Comparison of ENCODE assay signal across 20 cellular contexts in genomic region chr4:68416591-68416990, GRCh38. TPM values are rescaled to one million over a fixed set of nuclear protein-coding genes. Genes with fewer than 3 reads are reported as not detected.
DNase-seq lines count a peak whose midpoint lies in the region; TF ChIP-seq lines count a peak whose summit lies in the region.
"Had no signal": no experiment of that assay in that cellular context is flagged by ENCODE, and none has a peak within 500 bp of the region (broad histone marks: within the 10 kb centered on the region; RNA-seq: fewer than 3 reads in every experiment).

No MANE protein-coding gene starts in this region.

- H3K4me3 ChIP-seq in MG63, result no peak overlapping the region
- H3K4me3 ChIP-seq in endodermal cell (ENCODE audit: low read length), result peak overlapping the region; percentile 53
- no peak overlapping the region for H3K4me3 ChIP-seq in CD4-positive, alpha-beta memory T cell (ENCODE audit: low read length in 2 of 2)
- H3K4me3 ChIP-seq: BLaER1 treated with 17β-estradiol and CSF1 and Interleukin-3, amounts not matched to agents 10 nM and 100 nM; GM12878 had no signal

- no peak overlapping the region for H3K27ac ChIP-seq in endodermal cell (ENCODE audit: low read depth, low read length)
- no peak overlapping the region for H3K27ac ChIP-seq in CD4-positive, alpha-beta memory T cell (ENCODE audit: low read depth, low read length)
- H3K27ac ChIP-seq: BLaER1 treated with 17β-estradiol and CSF1 and Interleukin-3, amounts not matched to agents 10 nM and 100 nM had no signal

- no peaks in the 10 kb centered on the region for H3K27me3 ChIP-seq in MG63
- H3K27me3 ChIP-seq in endodermal cell (ENCODE audit: control insufficient read depth, insufficient read depth, low read length, poor library complexity, severe bottlenecking), result no peaks in the 10 kb centered on the region
- H3K27me3 ChIP-seq in CD4-positive, alpha-beta memory T cell (ENCODE audit: insufficient read depth, low read length), result no peaks in the 10 kb centered on the region
- H3K27me3 ChIP-seq: BLaER1 treated with 17β-estradiol and CSF1 and Interleukin-3, amounts not matched to agents 10 nM and 100 nM had no signal

- peaks cover 60% of the 10 kb centered on the region for H3K36me3 Mint-ChIP-seq in endodermal cell (ENCODE audit: low read depth)
- H3K36me3 Mint-ChIP-seq in CD4-positive, alpha-beta memory T cell, result no peaks in the 10 kb centered on the region

- POLR2A ChIA-PET in CD4-positive, alpha-beta memory T cell (lab: Charles Lee; ENCODE audit: partially characterized antibody), result no interaction called here

- peaks cover 45% of the 10 kb centered on the region for H3K9me3 Mint-ChIP-seq in endodermal cell
- H3K9me3 Mint-ChIP-seq in CD4-positive, alpha-beta memory T cell, result peaks cover 0 to 10% (median 4%) of the 10 kb centered on the region in 8 donors
- H3K9me3 Mint-ChIP-seq: IgD-negative memory B cell had no signal

- CTCF ChIA-PET in CD4-positive, alpha-beta memory T cell (lab: Charles Lee; ENCODE audit: partially characterized antibody), result no interaction called here

- H3K4me1 ChIP-seq in endodermal cell (ENCODE audit: control insufficient read depth, insufficient read depth, low read length), result no peaks in the 10 kb centered on the region
- no peaks in the 10 kb centered on the region for H3K4me1 ChIP-seq in CD4-positive, alpha-beta memory T cell (ENCODE audit: insufficient read depth, low read length)
- H3K4me1 ChIP-seq: BLaER1 treated with 17β-estradiol and CSF1 and Interleukin-3, amounts not matched to agents 10 nM and 100 nM had no signal

- H3K36me3 ChIP-seq in MG63 (no peaks in the 10 kb centered on the region), endodermal cell (ENCODE audit: control insufficient read depth, insufficient read depth, low read length) (peaks cover 57% of the 10 kb centered on the region)
- H3K36me3 ChIP-seq in CD4-positive, alpha-beta memory T cell (ENCODE audit: insufficient read depth, low read length), result no peaks in the 10 kb centered on the region
- H3K36me3 ChIP-seq: BLaER1 treated with 17β-estradiol and CSF1 and Interleukin-3, amounts not matched to agents 10 nM and 100 nM had no signal

- no peak overlapping the region for H3K27ac Mint-ChIP-seq in endodermal cell
- no peak overlapping the region for H3K27ac Mint-ChIP-seq in CD4-positive, alpha-beta memory T cell
- H3K27ac Mint-ChIP-seq: IgD-negative memory B cell had no signal

- 90 to 97% methylated on average over 3 of the region's 3 CpGs for WGBS in endodermal cell (ENCODE audit: insufficient coverage in 1 of 2, insufficient read length in 1 of 2), 2 experiments

- no peaks in the 10 kb centered on the region for H3K9me3 ChIP-seq in MG63
- H3K9me3 ChIP-seq in endodermal cell (ENCODE audit: control insufficient read depth, low read length), result peaks cover 69% of the 10 kb centered on the region
- no peaks in the 10 kb centered on the region for H3K9me3 ChIP-seq in CD4-positive, alpha-beta memory T cell (ENCODE audit: control insufficient read depth in 1 of 2, low read length in 2 of 2)

- no peak overlapping the region for H3K4me3 Mint-ChIP-seq in endodermal cell
- no peak overlapping the region for H3K4me3 Mint-ChIP-seq in CD4-positive, alpha-beta memory T cell
- H3K4me3 Mint-ChIP-seq: IgD-negative memory B cell had no signal

- no peak for TF ChIP-seq CTCF in endodermal cell (conservative IDR thresholded peaks at IDR 0.05)
- TF ChIP-seq CTCF in GM10266 (IDR thresholded peaks at IDR 0.05; ENCODE audit: control insufficient read depth, insufficient read depth, low read depth, missing control alignments), result no peak

- peaks cover 3% of the 10 kb centered on the region for H3K4me1 Mint-ChIP-seq in endodermal cell
- no peaks in the 10 kb centered on the region for H3K4me1 Mint-ChIP-seq in CD4-positive, alpha-beta memory T cell

- H3K9ac ChIP-seq in endodermal cell (ENCODE audit: extremely low read depth, low read length, poor library complexity, severe bottlenecking), result no peak overlapping the region
- H3K9ac ChIP-seq: BLaER1 treated with 17β-estradiol and CSF1 and Interleukin-3, amounts not matched to agents 10 nM and 100 nM had no signal

- no peaks in the 10 kb centered on the region for H3K27me3 Mint-ChIP-seq in endodermal cell (ENCODE audit: insufficient read depth)
- H3K27me3 Mint-ChIP-seq in CD4-positive, alpha-beta memory T cell, result no peaks in the 10 kb centered on the region
- H3K27me3 Mint-ChIP-seq: IgD-negative memory B cell had no signal

- intact Hi-C loops in CD4-positive, alpha-beta memory T cell (cut with micrococcal nuclease), result no loop called here

- DNase-seq in AG20443 (ENCODE audit: low spot score) (peak; percentile 24), MG63 (peak; percentile 39), endodermal cell (no peak), myocyte (ENCODE audit: low read depth) (peak; percentile 8), GM10266 (ENCODE audit: extremely low spot score) (no peak), globus pallidus (ENCODE audit: low spot score) (no peak)
- DNase-seq in activated CD4-positive, alpha-beta T cell treated with anti-CD3 and anti-CD28 coated beads for 1 hour, result no peak
- no peak for DNase-seq in CD4-positive, alpha-beta memory T cell
- DNase-seq: DMS79 treated with DMSO at 0.1 percent for 48 hours, Kasumi-1, NCI-H1417, NCI-H187 treated with DMSO at 0.1 percent for 48 hours, NCI-H2171 treated with DMSO at 0.1 percent for 48 hours, NCI-H748 treated with DMSO at 0.1 percent for 48 hours had no signal

RNA-seq across cellular contexts. Expression of gene TMPRSS11E, which starts 30.7 kb away (rescaled TPM):
- not detected in 2 replicates for total RNA-seq in MG63 (2014; rRNA removed; shearing (Covaris generic); ENCODE audit: low replicate concordance)
- 10 to 100 TPM in 1 of 2 donors, 1 to 10 TPM in 1; 4.4 to 11.1 TPM for total RNA-seq in endodermal cell
- polyA plus RNA-seq in endodermal cell (2013, experiment 1 of 2), result 1.5 TPM
- polyA plus RNA-seq in endodermal cell (2013, experiment 2 of 2), result 1.4 TPM
- 0.11 TPM in 1 of 2 replicates, not detected in the other for total RNA-seq in myocyte
- polyA plus RNA-seq in myocyte (2012), result not detected
- not detected for total RNA-seq in CD4-positive, alpha-beta memory T cell
- under 1 TPM in 1 of 2 donors, not detected in 1; 0.27 TPM for polyA plus RNA-seq in CD4-positive, alpha-beta memory T cell
- total RNA-seq: A172, GM12878, HT-29, NCI-H460 had no signal
- polyA plus RNA-seq: GM12878 had no signal

Comparison
In these comparisons a context has a peak if more than half of its experiments do, and no peak if none do; other contexts are left out.
1. DNase-seq: peak in AG20443 (single experiment), MG63 (single experiment) and myocyte (single experiment); none in endodermal cell (single experiment), GM10266 (single experiment), activated CD4-positive, alpha-beta T cell treated with anti-CD3 and anti-CD28 coated beads for 1 hour (single experiment), globus pallidus (single experiment) and CD4-positive, alpha-beta memory T cell (0 of 5).